ENCODE assay signal across 1 cellular context in the genomic region with DNA sequence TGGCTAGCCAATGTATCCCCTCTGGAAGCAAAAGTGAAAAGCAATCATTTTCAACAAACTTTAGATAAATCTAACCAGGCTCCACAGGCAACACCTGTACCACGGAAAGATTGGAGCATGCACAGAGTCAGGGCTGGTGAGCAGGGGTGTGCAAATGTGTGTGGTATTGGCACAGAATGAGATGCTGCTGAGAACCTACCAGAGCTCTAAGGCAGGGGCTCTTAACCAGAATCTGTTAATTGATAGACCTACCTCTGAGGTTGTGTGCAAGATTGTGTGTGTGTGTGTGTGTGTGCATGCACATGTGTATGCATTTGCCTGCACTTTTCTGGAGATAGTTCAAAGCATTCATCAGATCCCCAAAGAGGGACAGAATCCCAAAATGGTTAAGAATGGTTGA.
A peak's percentile ranks its signal among the peaks of the same experiment; 100 is the strongest.
TF ChIP-seq lines count a peak whose summit lies in the region.

No MANE protein-coding gene starts in this region.

TF ChIP-seq in GM12878, 131 proteins besides CTCF, POLR2A, EP300 and RAD21 (continued from another document):
- TF ChIP-seq, protein P1, sequence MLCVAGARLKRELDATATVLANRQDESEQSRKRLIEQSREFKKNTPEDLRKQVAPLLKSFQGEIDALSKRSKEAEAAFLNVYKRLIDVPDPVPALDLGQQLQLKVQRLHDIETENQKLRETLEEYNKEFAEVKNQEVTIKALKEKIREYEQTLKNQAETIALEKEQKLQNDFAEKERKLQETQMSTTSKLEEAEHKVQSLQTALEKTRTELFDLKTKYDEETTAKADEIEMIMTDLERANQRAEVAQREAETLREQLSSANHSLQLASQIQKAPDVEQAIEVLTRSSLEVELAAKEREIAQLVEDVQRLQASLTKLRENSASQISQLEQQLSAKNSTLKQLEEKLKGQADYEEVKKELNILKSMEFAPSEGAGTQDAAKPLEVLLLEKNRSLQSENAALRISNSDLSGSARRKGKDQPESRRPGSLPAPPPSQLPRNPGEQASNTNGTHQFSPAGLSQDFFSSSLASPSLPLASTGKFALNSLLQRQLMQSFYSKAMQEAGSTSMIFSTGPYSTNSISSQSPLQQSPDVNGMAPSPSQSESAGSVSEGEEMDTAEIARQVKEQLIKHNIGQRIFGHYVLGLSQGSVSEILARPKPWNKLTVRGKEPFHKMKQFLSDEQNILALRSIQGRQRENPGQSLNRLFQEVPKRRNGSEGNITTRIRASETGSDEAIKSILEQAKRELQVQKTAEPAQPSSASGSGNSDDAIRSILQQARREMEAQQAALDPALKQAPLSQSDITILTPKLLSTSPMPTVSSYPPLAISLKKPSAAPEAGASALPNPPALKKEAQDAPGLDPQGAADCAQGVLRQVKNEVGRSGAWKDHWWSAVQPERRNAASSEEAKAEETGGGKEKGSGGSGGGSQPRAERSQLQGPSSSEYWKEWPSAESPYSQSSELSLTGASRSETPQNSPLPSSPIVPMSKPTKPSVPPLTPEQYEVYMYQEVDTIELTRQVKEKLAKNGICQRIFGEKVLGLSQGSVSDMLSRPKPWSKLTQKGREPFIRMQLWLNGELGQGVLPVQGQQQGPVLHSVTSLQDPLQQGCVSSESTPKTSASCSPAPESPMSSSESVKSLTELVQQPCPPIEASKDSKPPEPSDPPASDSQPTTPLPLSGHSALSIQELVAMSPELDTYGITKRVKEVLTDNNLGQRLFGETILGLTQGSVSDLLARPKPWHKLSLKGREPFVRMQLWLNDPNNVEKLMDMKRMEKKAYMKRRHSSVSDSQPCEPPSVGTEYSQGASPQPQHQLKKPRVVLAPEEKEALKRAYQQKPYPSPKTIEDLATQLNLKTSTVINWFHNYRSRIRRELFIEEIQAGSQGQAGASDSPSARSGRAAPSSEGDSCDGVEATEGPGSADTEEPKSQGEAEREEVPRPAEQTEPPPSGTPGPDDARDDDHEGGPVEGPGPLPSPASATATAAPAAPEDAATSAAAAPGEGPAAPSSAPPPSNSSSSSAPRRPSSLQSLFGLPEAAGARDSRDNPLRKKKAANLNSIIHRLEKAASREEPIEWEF (IDR thresholded peaks at IDR 0.05; ENCODE audit: insufficient replicate concordance, low read depth, low read length): no peak
- TF ChIP-seq, protein P2, sequence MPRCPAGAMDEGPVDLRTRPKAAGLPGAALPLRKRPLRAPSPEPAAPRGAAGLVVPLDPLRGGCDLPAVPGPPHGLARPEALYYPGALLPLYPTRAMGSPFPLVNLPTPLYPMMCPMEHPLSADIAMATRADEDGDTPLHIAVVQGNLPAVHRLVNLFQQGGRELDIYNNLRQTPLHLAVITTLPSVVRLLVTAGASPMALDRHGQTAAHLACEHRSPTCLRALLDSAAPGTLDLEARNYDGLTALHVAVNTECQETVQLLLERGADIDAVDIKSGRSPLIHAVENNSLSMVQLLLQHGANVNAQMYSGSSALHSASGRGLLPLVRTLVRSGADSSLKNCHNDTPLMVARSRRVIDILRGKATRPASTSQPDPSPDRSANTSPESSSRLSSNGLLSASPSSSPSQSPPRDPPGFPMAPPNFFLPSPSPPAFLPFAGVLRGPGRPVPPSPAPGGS (IDR thresholded peaks at IDR 0.05; ENCODE audit: borderline replicate concordance, insufficient read depth, low read depth, low read length, poor library complexity, severe bottlenecking): peak; percentile 54
TF ChIP-seq in GM12878: peak in this region for 1.
